21 cellular contexts compared by ENCODE assay signal in genomic region chr2:133390151-133390550, GRCh38.
DNase-seq lines count a peak whose midpoint lies in the region; ATAC-seq and TF ChIP-seq lines count a peak whose summit lies in the region.
"Had no signal": no experiment of that assay in that cellular context is flagged by ENCODE, and none has a peak within 500 bp of the region (broad histone marks: within the 10 kb centered on the region; RNA-seq: fewer than 3 reads in every experiment).

No MANE protein-coding gene starts in this region.

- H3K36me3 Mint-ChIP-seq in MCF 10A (ENCODE audit: insufficient read depth, unreplicated experiment), result no peaks in the 10 kb centered on the region

- no peak overlapping the region for H3K4me3 Mint-ChIP-seq in MCF 10A (ENCODE audit: unreplicated experiment)
- H3K4me3 Mint-ChIP-seq: central memory CD8-positive, alpha-beta T cell; naive B cell had no signal

- no peak for TF ChIP-seq CTCF in MCF 10A (IDR thresholded peaks at IDR 0.05; ENCODE audit: unreplicated experiment)

- peak overlapping the region; percentile 1 for H3K27ac Mint-ChIP-seq in MCF 10A (ENCODE audit: low read depth, unreplicated experiment)

- ATAC-seq in HG03159 (IDR thresholded peaks at IDR 0.05; ENCODE audit: unreplicated experiment), result no peak
- no peak for ATAC-seq in HG03108 (IDR thresholded peaks at IDR 0.05; ENCODE audit: unreplicated experiment)
- ATAC-seq: pancreas, right lobe of liver had no signal

- POLR2A ChIA-PET in MCF 10A (lab: Yijun Ruan, JAX), result interaction anchor here (0.8 kb wide), 1 partner anchor 41 kb away, joined by 3 read pairs; no protein-coding TSS in a partner anchor

- intact Hi-C loops in MCF 10A (cut with micrococcal nuclease), result no loop called here

- H3K9me3 Mint-ChIP-seq in MCF 10A (ENCODE audit: unreplicated experiment), result peaks cover 15% of the 10 kb centered on the region

- CTCF ChIA-PET in MCF 10A (lab: Yijun Ruan, JAX), result interaction anchor here (0.7 to 1.3 kb wide), 2 partner anchors 57 to 171 kb away, joined by 3 read pairs; no protein-coding TSS in a partner anchor

- DNase-seq in Daoy (ENCODE audit: low read depth), result peak; percentile 28
- DNase-seq in LHCN-M2 (ENCODE audit: low read depth), result peak; percentile 2
- DNase-seq in MCF 10A (ENCODE audit: unreplicated experiment), result peak; percentile 1
- DNase-seq in iris pigment epithelial cell (ENCODE audit: low read depth), result peak; percentile 65
- DNase-seq in NCI-H524 treated with DMSO at 0.1 percent for 48 hours (lab: John Stamatoyannopoulos, UW), result no peak
- no peak for DNase-seq in GDM1 (lab: John Stamatoyannopoulos, UW)
- DNase-seq: activated CD4-positive, alpha-beta T cell treated with anti-CD3 and anti-CD28 coated beads for 48 hours; effector CD4-positive, alpha-beta T cell; KG1; naive B cell; NCI-H1092; NCI-H2029 treated with DMSO at 0.1 percent for 48 hours; NCI-H510A; pancreas; right lobe of liver; RPMI8226; stimulated activated naive CD4-positive, alpha-beta T cell; transverse colon had no signal

- peaks cover 14% of the 10 kb centered on the region for H3K4me1 Mint-ChIP-seq in MCF 10A (ENCODE audit: insufficient read depth, unreplicated experiment)
- H3K4me1 Mint-ChIP-seq: central memory CD8-positive, alpha-beta T cell; naive B cell had no signal

- no peaks in the 10 kb centered on the region for H3K27me3 Mint-ChIP-seq in MCF 10A (ENCODE audit: insufficient read depth, unreplicated experiment)
- H3K27me3 Mint-ChIP-seq: central memory CD8-positive, alpha-beta T cell; naive B cell had no signal

- no TSS peak for BruUV-seq in MCF 10A (replicated peaks; lab: Mats Ljungman, UMichigan)

Comparison
In these comparisons a context has a peak if more than half of its experiments do, and no peak if none do; other contexts are left out.
1. DNase-seq: peak in Daoy (single experiment), LHCN-M2 (single experiment), MCF 10A (single experiment) and iris pigment epithelial cell (single experiment); none in NCI-H524 treated with DMSO at 0.1 percent for 48 hours (single experiment) and GDM1 (single experiment).